6 cellular contexts compared by ENCODE assay signal in the genomic region with DNA sequence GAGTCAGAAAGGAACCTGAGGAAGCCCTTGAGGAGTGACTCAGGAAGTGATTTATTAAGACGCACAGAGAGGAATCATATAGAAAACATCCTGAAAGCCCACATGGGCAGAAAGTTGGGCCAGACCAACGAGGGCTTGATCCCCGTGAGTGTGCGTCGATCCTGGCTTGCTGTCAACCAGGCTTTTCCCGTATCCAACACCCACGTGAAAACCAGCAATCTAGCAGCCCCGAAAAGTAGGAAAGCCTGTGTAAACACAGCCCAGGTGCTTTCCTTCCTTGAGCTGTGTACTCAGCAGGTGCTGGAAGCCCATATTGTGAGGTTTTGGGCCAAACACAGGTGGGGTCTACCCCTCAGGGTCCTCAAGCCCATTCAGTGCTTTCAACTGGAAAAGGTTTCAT. TPM values are rescaled to one million over a fixed set of nuclear protein-coding genes. Genes with fewer than 3 reads are reported as not detected.
"Had no signal": no experiment of that assay in that cellular context is flagged by ENCODE, and none has a peak within 500 bp of the region (broad histone marks: within the 10 kb centered on the region; RNA-seq: fewer than 3 reads in every experiment).

No MANE protein-coding gene starts in this region.

RNA-seq across cellular contexts. Expression of gene SPATA31C1, which starts 3.8 kb away (rescaled TPM):
- total RNA-seq: GM23248, GM23338, H1, H4, HFFc6 had no signal

RNA-seq across cellular contexts. Expression of gene SPATA31E1, which starts 38.9 kb away (rescaled TPM):
- total RNA-seq: GM23248, GM23338, H4, H7, HFFc6 had no signal
